16 cellular contexts compared by ENCODE assay signal in genomic region chr22:30001459-30001858, GRCh38.
"Had no signal": no experiment of that assay in that cellular context is flagged by ENCODE, and none has a peak within 500 bp of the region (broad histone marks: within the 10 kb centered on the region; RNA-seq: fewer than 3 reads in every experiment).

No MANE protein-coding gene starts in this region.

- H3K9me3 ChIP-seq: right atrium auricular region, tibial nerve had no signal

- H3K27me3 ChIP-seq: cardiac muscle cell, right atrium auricular region, tibial nerve had no signal

- ATAC-seq: natural killer cell treated with Interleukin-12 subunit alpha and Interleukin-12 subunit beta and Interleukin-15 and Interleukin-18, amount 100 ng/mL, for 72 hours had no signal

- H3K27ac ChIP-seq: cardiac muscle cell, right atrium auricular region, tibial nerve had no signal

- H3K27ac Mint-ChIP-seq: natural killer cell treated with Interleukin-12 subunit alpha and Interleukin-12 subunit beta and Interleukin-15 and Interleukin-18, amount 100 ng/mL, for 72 hours had no signal

- H3K4me3 ChIP-seq: cardiac muscle cell, lung, right atrium auricular region, tibial nerve had no signal

- H3K9me3 Mint-ChIP-seq: activated naive CD4-positive, alpha-beta T cell treated with anti-CD3 and anti-CD28 coated beads, Interleukin-2, amount 50 U/mL, for 72 hours; natural killer cell treated with Interleukin-12 subunit alpha and Interleukin-12 subunit beta and Interleukin-15 and Interleukin-18, amount 100 ng/mL, for 72 hours had no signal

- H3K27me3 Mint-ChIP-seq: natural killer cell treated with Interleukin-12 subunit alpha and Interleukin-12 subunit beta and Interleukin-15 and Interleukin-18, amount 100 ng/mL, for 72 hours had no signal

- H3K4me3 Mint-ChIP-seq: natural killer cell treated with Interleukin-12 subunit alpha and Interleukin-12 subunit beta and Interleukin-15 and Interleukin-18, amount 100 ng/mL, for 72 hours had no signal

- H3K36me3 Mint-ChIP-seq: activated naive CD4-positive, alpha-beta T cell treated with anti-CD3 and anti-CD28 coated beads, Interleukin-2, amount 50 U/mL, for 72 hours; natural killer cell treated with Interleukin-12 subunit alpha and Interleukin-12 subunit beta and Interleukin-15 and Interleukin-18, amount 100 ng/mL, for 72 hours had no signal

- DNase-seq: activated CD4-positive, alpha-beta T cell treated with anti-CD3 and anti-CD28 coated beads, Interleukin-2, amount 50 U/mL, for 1 hour; activated T-cell treated with anti-CD3 and anti-CD28 coated beads for 4 hours; foreskin fibroblast; glutamatergic neuron; nucleus accumbens; posterior cingulate gyrus; stimulated activated CD4-positive, alpha-beta T cell treated with anti-CD3 and anti-CD28 coated beads, Interleukin-15, amount 100 ng/mL, for 24 hours; stimulated activated CD4-positive, alpha-beta T cell treated with anti-CD3 and anti-CD28 coated beads, Interleukin-4, amount 100 ng/mL, for 1 hour; stimulated activated naive CD4-positive, alpha-beta T cell treated with Interleukin-2 at 50 U/mL for 16 hours; substantia nigra had no signal
